In genomic region chr19:13930402-13930801, GRCh38 we compare ENCODE assay signal across 30 cellular contexts. TPM values are rescaled to one million over a fixed set of nuclear protein-coding genes. Genes with fewer than 3 reads are reported as not detected.
"Had no signal": no experiment of that assay in that cellular context is flagged by ENCODE, and none has a peak within 500 bp of the region (broad histone marks: within the 10 kb centered on the region; RNA-seq: fewer than 3 reads in every experiment).

No MANE protein-coding gene starts in this region.

- H3K27me3 ChIP-seq: ascending aorta, foreskin keratinocyte, ovary, uterus had no signal

- H3K36me3 Mint-ChIP-seq: type B pancreatic cell had no signal

- H3K4me3 Mint-ChIP-seq: activated CD4-positive, alpha-beta memory T cell treated with anti-CD3 and anti-CD28 coated beads, Interleukin-2, amount 10 ng/mL, durations not matched to agents 7 days and 5 days; activated CD4-positive, alpha-beta T cell treated with anti-CD3 and anti-CD28 coated beads, Interleukin-2, amount 10 ng/mL, durations not matched to agents 24 days and 14 days; activated naive CD4-positive, alpha-beta T cell treated with anti-CD3 and anti-CD28 coated beads, Interleukin-2, amount 10 ng/mL, durations not matched to agents 7 days and 5 days; activated naive CD8-positive, alpha-beta T cell treated with anti-CD3 and anti-CD28 coated beads, Interleukin-2, amount 10 ng/mL, durations not matched to agents 7 days and 5 days; activated T-cell treated with anti-CD3 and anti-CD28 coated beads, Interleukin-2, amount 50 U/mL, for 24 hours; brain; effector memory CD8-positive, alpha-beta T cell; nephron; stimulated activated effector memory CD8-positive, alpha-beta T cell treated with anti-CD3 and anti-CD28 coated beads, Interleukin-12 subunit alpha, Interleukin-12 subunit beta, amount 100 ng/mL, for 72 hours; stimulated activated naive CD8-positive, alpha-beta T cell treated with anti-CD3 and anti-CD28 coated beads, Interleukin-15, amount 100 ng/mL, for 72 hours; type B pancreatic cell had no signal

- H3K4me3 ChIP-seq: ascending aorta, coronary artery, esophagus muscularis mucosa, heart right ventricle, left ventricle myocardium inferior, ovary, sigmoid colon, uterus had no signal

- H3K27ac ChIP-seq: ascending aorta, coronary artery, esophagus muscularis mucosa, foreskin keratinocyte, heart right ventricle, left ventricle myocardium inferior, neutrophil, ovary, sigmoid colon, uterus had no signal

- H3K27me3 Mint-ChIP-seq: activated naive CD8-positive, alpha-beta T cell treated with anti-CD3 and anti-CD28 coated beads, Interleukin-2, amount 10 ng/mL, durations not matched to agents 7 days and 5 days; activated T-cell treated with anti-CD3 and anti-CD28 coated beads, Interleukin-2, amount 50 U/mL, for 24 hours; brain; effector memory CD8-positive, alpha-beta T cell; stimulated activated naive CD8-positive, alpha-beta T cell treated with anti-CD3 and anti-CD28 coated beads, Interleukin-15, amount 100 ng/mL, for 72 hours had no signal

- H3K27ac Mint-ChIP-seq: activated CD4-positive, alpha-beta memory T cell treated with anti-CD3 and anti-CD28 coated beads, Interleukin-2, amount 10 ng/mL, durations not matched to agents 7 days and 5 days; activated CD4-positive, alpha-beta T cell treated with anti-CD3 and anti-CD28 coated beads, Interleukin-2, amount 10 ng/mL, durations not matched to agents 24 days and 14 days; activated naive CD4-positive, alpha-beta T cell treated with anti-CD3 and anti-CD28 coated beads, Interleukin-2, amount 10 ng/mL, durations not matched to agents 7 days and 5 days; activated naive CD8-positive, alpha-beta T cell treated with anti-CD3 and anti-CD28 coated beads, Interleukin-2, amount 10 ng/mL, durations not matched to agents 7 days and 5 days; activated T-cell treated with anti-CD3 and anti-CD28 coated beads, Interleukin-2, amount 50 U/mL, for 24 hours; brain; effector memory CD8-positive, alpha-beta T cell; nephron; progenitor cell of endocrine pancreas; stimulated activated effector memory CD8-positive, alpha-beta T cell treated with anti-CD3 and anti-CD28 coated beads, Interleukin-12 subunit alpha, Interleukin-12 subunit beta, amount 100 ng/mL, for 72 hours; type B pancreatic cell had no signal

- H3K4me1 Mint-ChIP-seq: brain had no signal

- H3K36me3 ChIP-seq: ovary, uterus had no signal

- H3K9me3 ChIP-seq: ascending aorta, esophagus muscularis mucosa, heart right ventricle, left ventricle myocardium inferior, neutrophil, ovary, sigmoid colon, uterus had no signal

- ATAC-seq: effector memory CD8-positive, alpha-beta T cell; foreskin keratinocyte; heart right ventricle; stimulated activated effector memory CD8-positive, alpha-beta T cell treated with anti-CD3 and anti-CD28 coated beads, Interleukin-12 subunit alpha, Interleukin-12 subunit beta, amount 100 ng/mL, for 72 hours; stimulated activated naive CD8-positive, alpha-beta T cell treated with anti-CD3 and anti-CD28 coated beads, Interleukin-15, amount 100 ng/mL, for 72 hours had no signal

- DNase-seq: activated CD4-positive, alpha-beta memory T cell treated with anti-CD3 and anti-CD28 coated beads, Interleukin-2, amount 10 ng/mL, durations not matched to agents 7 days and 5 days; activated CD4-positive, alpha-beta T cell treated with anti-CD3 and anti-CD28 coated beads, Interleukin-2, amount 10 ng/mL, durations not matched to agents 24 days and 14 days; activated CD4-positive, CD25-positive, alpha-beta regulatory T cell treated with anti-CD3 and anti-CD28 coated beads, Interleukin-2, amount 50 U/mL, for 72 hours; activated CD8-positive, alpha-beta memory T cell treated with anti-CD3 and anti-CD28 coated beads, Interleukin-2, amount 50 U/mL, for 48 hours; activated gamma-delta T cell; activated naive CD4-positive, alpha-beta T cell treated with anti-CD3 and anti-CD28 coated beads, Interleukin-2, amount 10 ng/mL, durations not matched to agents 7 days and 5 days; activated naive CD8-positive, alpha-beta T cell treated with anti-CD3 and anti-CD28 coated beads, Interleukin-2, amount 10 ng/mL, durations not matched to agents 7 days and 5 days; activated T-cell treated with anti-CD3 and anti-CD28 coated beads, Interleukin-2, amount 50 U/mL, for 24 hours; effector memory CD8-positive, alpha-beta T cell; foreskin keratinocyte; heart right ventricle; left ventricle myocardium inferior; ovary; sigmoid colon; small intestine; stimulated activated CD4-positive, alpha-beta T cell treated with anti-CD3 and anti-CD28 coated beads, Interleukin-4, amount 100 ng/mL, for 24 hours; stimulated activated naive CD8-positive, alpha-beta T cell treated with anti-CD3 and anti-CD28 coated beads, Interleukin-15, amount 100 ng/mL, for 72 hours; substantia nigra; uterus had no signal

- H3K9me3 Mint-ChIP-seq: activated CD4-positive, alpha-beta memory T cell treated with anti-CD3 and anti-CD28 coated beads, Interleukin-2, amount 10 ng/mL, durations not matched to agents 7 days and 5 days; activated CD4-positive, alpha-beta T cell treated with anti-CD3 and anti-CD28 coated beads, Interleukin-2, amount 10 ng/mL, durations not matched to agents 24 days and 14 days; activated naive CD4-positive, alpha-beta T cell treated with anti-CD3 and anti-CD28 coated beads, Interleukin-2, amount 10 ng/mL, durations not matched to agents 7 days and 5 days; activated naive CD8-positive, alpha-beta T cell treated with anti-CD3 and anti-CD28 coated beads, Interleukin-2, amount 10 ng/mL, durations not matched to agents 7 days and 5 days; activated T-cell treated with anti-CD3 and anti-CD28 coated beads, Interleukin-2, amount 50 U/mL, for 24 hours; brain; effector memory CD8-positive, alpha-beta T cell; nephron; stimulated activated effector memory CD8-positive, alpha-beta T cell treated with anti-CD3 and anti-CD28 coated beads, Interleukin-12 subunit alpha, Interleukin-12 subunit beta, amount 100 ng/mL, for 72 hours; stimulated activated naive CD8-positive, alpha-beta T cell treated with anti-CD3 and anti-CD28 coated beads, Interleukin-15, amount 100 ng/mL, for 72 hours; type B pancreatic cell had no signal

- H3K4me1 ChIP-seq: ascending aorta, foreskin keratinocyte, sigmoid colon, uterus had no signal

RNA-seq across cellular contexts. Expression of gene PODNL1, which starts 7.8 kb away (rescaled TPM):
- total RNA-seq: activated CD4-positive, alpha-beta T cell treated with anti-CD3 and anti-CD28 coated beads, Interleukin-2, amount 10 ng/mL, durations not matched to agents 24 days and 14 days; lung microvascular endothelial cell; progenitor cell of endocrine pancreas; sigmoid colon had no signal

RNA-seq across cellular contexts. Expression of gene BRME1, which starts 24.5 kb away (rescaled TPM):
- total RNA-seq: ascending aorta had no signal

RNA-seq across cellular contexts. Expression of gene NANOS3, which starts 53.5 kb away (rescaled TPM):
- total RNA-seq: ascending aorta, esophagus muscularis mucosa, renal cortical epithelial cell, sigmoid colon had no signal
